Comparison of ENCODE assay signal across 18 cellular contexts in genomic region chr19:313988-314815, GRCh38.
"Had no signal": no experiment of that assay in that cellular context is flagged by ENCODE, and none has a peak within 500 bp of the region (broad histone marks: within the 10 kb centered on the region; RNA-seq: fewer than 3 reads in every experiment).

No MANE protein-coding gene starts in this region.

- H3K4me3 Mint-ChIP-seq: activated naive CD4-positive, alpha-beta T cell treated with anti-CD3 and anti-CD28 coated beads, Interleukin-2, amount 50 U/mL, for 24 hours; natural killer cell; stimulated activated effector memory CD8-positive, alpha-beta T cell treated with anti-CD3 and anti-CD28 coated beads, Interleukin-12 subunit alpha, Interleukin-12 subunit beta, amount 100 ng/mL, for 72 hours had no signal

- H3K9me3 ChIP-seq: breast epithelium, prostate gland, testis had no signal

- H3K4me3 ChIP-seq: breast epithelium, prostate gland, right atrium auricular region, skin epidermis, testis had no signal

- H3K9me3 Mint-ChIP-seq: activated naive CD4-positive, alpha-beta T cell treated with anti-CD3 and anti-CD28 coated beads, Interleukin-2, amount 50 U/mL, for 24 hours; natural killer cell; stimulated activated effector memory CD8-positive, alpha-beta T cell treated with anti-CD3 and anti-CD28 coated beads, Interleukin-12 subunit alpha, Interleukin-12 subunit beta, amount 100 ng/mL, for 72 hours had no signal

- H3K4me1 ChIP-seq: breast epithelium, prostate gland, right atrium auricular region, testis had no signal

- H3K27me3 Mint-ChIP-seq: activated naive CD4-positive, alpha-beta T cell treated with anti-CD3 and anti-CD28 coated beads, Interleukin-2, amount 50 U/mL, for 24 hours had no signal

- H3K4me1 Mint-ChIP-seq: activated naive CD4-positive, alpha-beta T cell treated with anti-CD3 and anti-CD28 coated beads, Interleukin-2, amount 50 U/mL, for 24 hours had no signal

- H3K36me3 ChIP-seq: breast epithelium had no signal

- H3K27ac Mint-ChIP-seq: activated naive CD4-positive, alpha-beta T cell treated with anti-CD3 and anti-CD28 coated beads, Interleukin-2, amount 50 U/mL, for 24 hours; stimulated activated effector memory CD8-positive, alpha-beta T cell treated with anti-CD3 and anti-CD28 coated beads, Interleukin-12 subunit alpha, Interleukin-12 subunit beta, amount 100 ng/mL, for 72 hours had no signal

- ATAC-seq: natural killer cell; stimulated activated effector memory CD8-positive, alpha-beta T cell treated with anti-CD3 and anti-CD28 coated beads, Interleukin-12 subunit alpha, Interleukin-12 subunit beta, amount 100 ng/mL, for 72 hours had no signal

- H3K27me3 ChIP-seq: breast epithelium, right atrium auricular region, testis had no signal

- DNase-seq: activated CD4-positive, alpha-beta T cell treated with anti-CD3 and anti-CD28 coated beads for 1 hour; activated CD4-positive, alpha-beta T cell treated with anti-CD3 and anti-CD28 coated beads, Interleukin-2, amount 50 U/mL, for 4 hours; activated gamma-delta T cell; effector memory CD4-positive, alpha-beta T cell; kidney glomerular epithelial cell; natural killer cell; occipital lobe; stimulated activated CD4-positive, alpha-beta T cell treated with anti-CD3 and anti-CD28 coated beads, Interleukin-4, amount 100 ng/mL, for 1 hour; SW 1271; T-helper 2 cell; testis had no signal

- H3K27ac ChIP-seq: prostate gland, right atrium auricular region, testis, VCaP had no signal

- H3K36me3 Mint-ChIP-seq: natural killer cell had no signal
